Comparison of ENCODE assay signal across 1 cellular context in genomic region chr3:10164546-10165393, GRCh38.
TF ChIP-seq lines count a peak whose summit lies in the region.

IRAK2 (plus strand) TSS chr3:10164919; CDS start chr3:10164955, 36 bp downstream.

TF ChIP-seq in HepG2, 621 proteins besides CTCF, POLR2A, EP300 and RAD21 (continued from another document and continues in another):
- TF ChIP-seq ZBTB4 (CRISPR knock-in tag; IDR thresholded peaks at IDR 0.05; ENCODE audit: borderline replicate concordance) (no peak), SMAD1 (CRISPR knock-in tag; IDR thresholded peaks at IDR 0.05; ENCODE audit: borderline replicate concordance, low read depth) (0 out of 2 replicates have a peak, but pooled peaks have one; percentile 43), IRF1 (CRISPR knock-in tag; IDR thresholded peaks at IDR 0.05; ENCODE audit: low read depth) (no peak), GATA4 (IDR thresholded peaks at IDR 0.05; ENCODE audit: borderline replicate concordance, low read depth) (no peak), ATRX (CRISPR knock-in tag; IDR thresholded peaks at IDR 0.05; ENCODE audit: borderline replicate concordance) (no peak), ZNF160 (CRISPR knock-in tag; IDR thresholded peaks at IDR 0.05) (peak; percentile 79; the same call in 1 of the 2 replicates), ZNF547 (CRISPR knock-in tag; IDR thresholded peaks at IDR 0.05) (no peak), SIX1 (CRISPR knock-in tag; IDR thresholded peaks at IDR 0.05; ENCODE audit: borderline replicate concordance) (no peak), ELK4 (CRISPR knock-in tag; IDR thresholded peaks at IDR 0.05; ENCODE audit: borderline replicate concordance) (no peak), HMGXB3 (CRISPR knock-in tag; IDR thresholded peaks at IDR 0.05; ENCODE audit: borderline replicate concordance) (no peak), SRSF1 (optimal IDR thresholded peaks at IDR 0.05; ENCODE audit: low read depth, low read length) (no peak), AHR (CRISPR knock-in tag; IDR thresholded peaks at IDR 0.05) (no peak), ONECUT2 (CRISPR knock-in tag; IDR thresholded peaks at IDR 0.05) (no peak), ELF3 (CRISPR knock-in tag; IDR thresholded peaks at IDR 0.05) (no peak), ZMYM2 (CRISPR knock-in tag; IDR thresholded peaks at IDR 0.05) (no peak), MEIS2 (CRISPR knock-in tag; IDR thresholded peaks at IDR 0.05) (0 out of 2 replicates have a peak, but pooled peaks have one; percentile 23), RBAK (CRISPR knock-in tag; IDR thresholded peaks at IDR 0.05) (no peak), NONO (IDR thresholded peaks at IDR 0.05) (no peak), NONO (CRISPR knock-in tag; conservative IDR thresholded peaks at IDR 0.05) (peak; percentile 80), ASH2L (IDR thresholded peaks at IDR 0.05; ENCODE audit: insufficient read length, low read depth, low read length) (peak; percentile 73), MXD3 (CRISPR knock-in tag; IDR thresholded peaks at IDR 0.05) (peak; percentile 69; the same call in 1 of the 2 replicates), ZNF34 (CRISPR knock-in tag; IDR thresholded peaks at IDR 0.05; ENCODE audit: borderline replicate concordance) (0 out of 2 replicates have a peak, but pooled peaks have one; percentile 36), ATF3 (CRISPR knock-in tag; IDR thresholded peaks at IDR 0.05) (no peak), ZNF674 (CRISPR knock-in tag; IDR thresholded peaks at IDR 0.05; ENCODE audit: low read depth) (no peak), ZNF567 (CRISPR knock-in tag; IDR thresholded peaks at IDR 0.05; ENCODE audit: borderline replicate concordance) (no peak), ARID3A (IDR thresholded peaks at IDR 0.05; ENCODE audit: low read depth, low read length) (no peak), GMEB1 (CRISPR knock-in tag; IDR thresholded peaks at IDR 0.05; ENCODE audit: borderline replicate concordance) (peak; percentile 24; the same call in 1 of the 2 replicates), ZNF292 (CRISPR knock-in tag; IDR thresholded peaks at IDR 0.05; ENCODE audit: borderline replicate concordance, low read depth) (no peak), ZC3H13 (CRISPR knock-in tag; IDR thresholded peaks at IDR 0.05) (peak; percentile 94), JUNB (CRISPR knock-in tag; IDR thresholded peaks at IDR 0.05; ENCODE audit: borderline replicate concordance) (no peak), E2F1 (CRISPR knock-in tag; IDR thresholded peaks at IDR 0.05) (no peak), SAFB2 (CRISPR knock-in tag; IDR thresholded peaks at IDR 0.05; ENCODE audit: borderline replicate concordance, low read depth) (no peak), TBX3 (IDR thresholded peaks at IDR 0.05; ENCODE audit: borderline replicate concordance) (peak; percentile 18; the same call in 1 of the 2 replicates), ZBTB34 (CRISPR knock-in tag; IDR thresholded peaks at IDR 0.05) (no peak), ZNF7 (CRISPR knock-in tag; IDR thresholded peaks at IDR 0.05) (no peak), ZNF687 (CRISPR knock-in tag; IDR thresholded peaks at IDR 0.05) (peak; percentile 91), ZBTB7A (CRISPR knock-in tag; IDR thresholded peaks at IDR 0.05) (0 out of 2 replicates have a peak, but pooled peaks have one; percentile 57), JUN (CRISPR knock-in tag; IDR thresholded peaks at IDR 0.05) (no peak), ZNF792 (CRISPR knock-in tag; IDR thresholded peaks at IDR 0.05) (peak; percentile 56; the same call in 1 of the 2 replicates)
